Comparison of ENCODE assay signal across 7 cellular contexts in the genomic region with DNA sequence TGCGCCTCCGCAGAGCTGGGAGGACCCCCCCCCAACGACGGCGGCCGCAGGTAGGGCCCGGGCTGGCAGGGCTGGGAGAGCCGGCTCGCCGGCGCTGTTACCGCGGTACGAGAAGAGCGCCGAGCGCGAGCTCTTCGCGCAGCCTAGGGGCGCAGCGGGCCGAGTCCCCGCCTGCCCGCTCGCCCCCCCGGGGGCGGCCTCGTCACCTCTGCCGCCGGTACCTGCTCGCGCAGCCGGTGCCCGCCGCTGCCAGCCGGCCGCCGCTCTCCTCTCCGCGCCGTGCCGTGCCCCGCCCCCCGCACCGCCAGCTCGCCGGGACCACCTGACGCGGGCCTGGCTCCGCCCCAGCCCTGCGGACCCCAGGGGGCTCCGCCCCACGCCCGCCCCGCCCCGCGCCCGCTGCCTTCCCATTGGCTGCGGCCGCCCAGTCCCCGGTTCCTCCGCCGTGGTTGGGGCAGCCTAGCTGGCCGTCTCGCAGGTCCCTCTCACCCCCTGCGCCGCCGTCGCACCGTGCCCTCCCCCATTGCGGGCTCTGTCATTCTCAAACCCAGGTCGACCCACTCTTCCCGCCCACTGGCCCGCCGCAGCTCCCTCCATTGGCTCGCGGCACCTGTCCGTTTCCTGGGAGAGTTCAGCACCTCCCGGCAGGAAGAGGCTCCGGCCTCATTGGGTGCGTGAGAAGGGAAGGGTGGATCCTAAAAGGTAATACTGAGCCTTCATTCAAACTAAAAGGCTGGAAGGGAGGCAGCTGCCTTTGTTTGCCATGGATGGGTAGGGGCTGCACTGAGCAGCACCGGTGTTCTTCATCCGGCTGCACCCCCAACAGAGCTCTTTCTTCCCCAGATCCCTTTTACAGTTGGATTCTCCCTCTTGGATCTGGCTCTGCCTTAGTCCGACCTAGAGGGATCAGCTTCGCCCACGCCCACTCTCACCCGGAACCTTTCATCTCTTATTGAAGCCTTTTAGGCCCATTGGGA. TPM values are rescaled to one million over a fixed set of nuclear protein-coding genes. Genes with fewer than 3 reads are reported as not detected.
DNase-seq lines count a peak whose midpoint lies in the region; ATAC-seq, FAIRE-seq and TF ChIP-seq lines count a peak whose summit lies in the region.

Gene MAP3K9 (minus strand): TSS at position 276 of the 977 bp plus-strand sequence. CDS start 342 bp downstream, outside the sequence.

- H3K9ac ChIP-seq in K562 (ENCODE audit: insufficient read depth in 1 of 2, low read depth in 2 of 2, low read length in 2 of 2) (peak within 1 kb of the TSS; percentile 41 to 79), iPS-15b (ENCODE audit: low read depth, low read length) (peak within 1 kb of the TSS; percentile 57), skeletal muscle satellite cell (ENCODE audit: low read depth, low read length) (no peak within 1 kb of the TSS)

- no peaks in the 10 kb centered on the region for H4K20me1 ChIP-seq in K562 (replicated peaks; ENCODE audit: control insufficient read depth, insufficient read depth, low read length)

- BruUV-seq in K562 (replicated peaks; lab: Mats Ljungman, UMichigan) = no TSS peak

- no peaks in the 10 kb centered on the region for H3K9me3 ChIP-seq in K562 (replicated peaks; ENCODE audit: control insufficient read depth, insufficient read depth, low read depth, low read length)
- no peaks in the 10 kb centered on the region for H3K9me3 ChIP-seq in iPS-15b (ENCODE audit: control insufficient read depth, insufficient read depth, low read length)
- no peaks in the 10 kb centered on the region for H3K9me3 ChIP-seq in skeletal muscle satellite cell (replicated peaks; ENCODE audit: low read length)

- no peaks in the 10 kb centered on the region for H3K9me1 ChIP-seq in K562 (ENCODE audit: control insufficient read depth, insufficient read depth, low read length)

- peaks cover 0 to 11% of the 10 kb centered on the region in 2 experiments; a peak in 2 of 5 replicates for H3K4me1 ChIP-seq in K562 (replicated peaks in 1 of 2; ENCODE audit: control insufficient read depth in 2 of 2, insufficient read depth in 2 of 2, low read length in 2 of 2)
- H3K4me1 ChIP-seq in iPS-15b (ENCODE audit: control insufficient read depth, insufficient read depth, low read length) = peaks cover 20% of the 10 kb centered on the region
- H3K4me1 ChIP-seq in skeletal muscle satellite cell (ENCODE audit: control insufficient read depth, insufficient read depth, low read length) = no peaks in the 10 kb centered on the region

- intact Hi-C loops in K562 (cut with micrococcal nuclease) = no loop called here

- H3K79me2 ChIP-seq in K562 (ENCODE audit: control insufficient read depth, insufficient read depth, low read length) = no peaks in the 10 kb centered on the region

- CTCF ChIA-PET in K562 (lab: Yijun Ruan, JAX; ENCODE audit: low intra/inter-chr PET ratio) = no interaction called here

- H3K27ac ChIP-seq in K562 (ENCODE audit: extremely low read depth, low read depth, low read length) = no peak within 1 kb of the TSS

- peak within 1 kb of the TSS; percentile 45 for H3K4me3 ChIP-seq in K562
- peak within 1 kb of the TSS; percentile 80 for H3K4me3 ChIP-seq in iPS-15b (ENCODE audit: low read depth, low read length)
- peak within 1 kb of the TSS; percentile 73 for H3K4me3 ChIP-seq in skeletal muscle satellite cell (ENCODE audit: low read length)

- 4% methylated on average over 30 of the region's 88 CpGs for WGBS in K562 (ENCODE audit: insufficient coverage, low coverage, missing lambda C conversion rate)

- H3K4me2 ChIP-seq in K562 (ENCODE audit: insufficient read depth, low read length) (peak within 1 kb of the TSS; percentile 74), skeletal muscle satellite cell (ENCODE audit: low read length) (peak within 1 kb of the TSS; percentile 84)

- POLR2A ChIA-PET in K562 (lab: Yijun Ruan, JAX) = interaction anchor here (0.5 to 0.8 kb wide), 4 partner anchors 15 to 756 kb away, joined by 3 to 5 read pairs (median 3); no protein-coding TSS in a partner anchor

- no peak for TF ChIP-seq CTCF in K562 (IDR thresholded peaks at IDR 0.05 in 2 of 3, conservative IDR thresholded peaks at IDR 0.05 in 1 of 3; ENCODE audit: insufficient read depth in 2 of 3, low read depth in 1 of 3, low read length in 3 of 3)

- in situ Hi-C loops in K562 (cut with MboI) = loop anchor here (10.0 kb wide), 1 partner anchor 165 kb away; no protein-coding TSS in a partner anchor

- H3K27me3 ChIP-seq in K562 (ENCODE audit: control insufficient read depth in 2 of 2, insufficient read depth in 2 of 2, low read length in 2 of 2) (no peaks in the 10 kb centered on the region), iPS-15b (ENCODE audit: control insufficient read depth, insufficient read depth, low read length) (no peaks in the 10 kb centered on the region), skeletal muscle satellite cell (ENCODE audit: control insufficient read depth, insufficient read depth, low read length) (peaks cover 36% of the 10 kb centered on the region)

- DNase-seq in NCI-H1930 (lab: John Stamatoyannopoulos, UW) = peak; percentile 95 to 96
- peak; percentile 88 for DNase-seq in T-helper 9 cell
- DNase-seq in K562 (ENCODE audit: extremely low read depth in 1 of 4, low spot score in 3 of 4) = peak; percentile 82 to 93 (median 90)

- H3K36me3 ChIP-seq in K562 (ENCODE audit: control insufficient read depth, insufficient read depth, low read length) (no peaks in the 10 kb centered on the region), iPS-15b (ENCODE audit: control insufficient read depth, insufficient read depth, low read length) (peaks cover 2% of the 10 kb centered on the region), skeletal muscle satellite cell (ENCODE audit: insufficient read depth, low read length) (no peaks in the 10 kb centered on the region)

- TF ChIP-seq EP300 in K562 (IDR thresholded peaks at IDR 0.05; ENCODE audit: low read length) = no peak

- ATAC-seq in GM18511 (IDR thresholded peaks at IDR 0.05; ENCODE audit: unreplicated experiment) (peak; percentile 88), HG02973 (IDR thresholded peaks at IDR 0.05; ENCODE audit: unreplicated experiment) (peak; percentile 81), K562 (peak; percentile 97)

- no peak for TF ChIP-seq POLR2A in K562 (conservative IDR thresholded peaks at IDR 0.05)

- H2AFZ ChIP-seq in K562 (ENCODE audit: low read depth, low read length) = peak within 1 kb of the TSS; percentile 86

- peak; percentile 55 for FAIRE-seq in K562 (lab: Jason Lieb, UNC)

- TF ChIP-seq RAD21 in K562 (CRISPR knock-in tag; conservative IDR thresholded peaks at IDR 0.05 in 1 of 2, IDR thresholded peaks at IDR 0.05 in 1 of 2) = no peak

TF ChIP-seq in K562, 482 proteins besides CTCF, POLR2A, EP300 and RAD21 (continues in another document):
- TF ChIP-seq NFYB (IDR thresholded peaks at IDR 0.05; ENCODE audit: extremely low read depth, insufficient read length) (peak; percentile 28), POLR2G (IDR thresholded peaks at IDR 0.05; ENCODE audit: low read depth, low read length) (peak; percentile 46), GATAD2B (IDR thresholded peaks at IDR 0.05; ENCODE audit: borderline replicate concordance) (0 out of 2 replicates have a peak, but pooled peaks have one; percentile 32), CHD2 (IDR thresholded peaks at IDR 0.05; ENCODE audit: low read depth, low read length) (peak; percentile 64; the same call in 1 of the 2 replicates), GMEB1 (CRISPR knock-in tag; IDR thresholded peaks at IDR 0.05) (peak; percentile 34; the same call in 1 of the 2 replicates), NRF1 (conservative IDR thresholded peaks at IDR 0.05 in 1 of 2, IDR thresholded peaks at IDR 0.05 in 1 of 2) (peak; percentile 71 to 76), ETV6 (IDR thresholded peaks at IDR 0.05; ENCODE audit: borderline replicate concordance in 1 of 2, low read depth in 2 of 2, low read length in 1 of 2) (no peak), ETV6 (CRISPR knock-in tag; IDR thresholded peaks at IDR 0.05; ENCODE audit: borderline replicate concordance) (no peak), MAZ (CRISPR knock-in tag; conservative IDR thresholded peaks at IDR 0.05 in 1 of 2, IDR thresholded peaks at IDR 0.05 in 1 of 2) (peak in 1 of 2 experiments; percentile 14; a peak in 1 of 4 replicates), BRD4 (IDR thresholded peaks at IDR 0.05) (no peak), SIN3B (IDR thresholded peaks at IDR 0.05; ENCODE audit: low read depth) (0 out of 2 replicates have a peak, but pooled peaks have one; percentile 24)

RNA-seq across cellular contexts. Expression of gene MAP3K9, which starts in this region (rescaled TPM):
- total RNA-seq in K562 (2011; cell fraction: chromatin; rRNA removed; ENCODE audit: low replicate concordance) = 0.72 and 0.86 TPM in 2 replicates
- 0.50 and 0.53 TPM in 2 replicates for total RNA-seq in K562 (2011; cell fraction: nucleolus; rRNA removed)
- 0.66 and 2.0 TPM in 2 replicates for total RNA-seq in K562 (2011; cell fraction: nucleoplasm; rRNA removed)
- total RNA-seq in K562 (2014; rRNA removed) (0.36 and 0.65 TPM in 2 replicates), K562 (2014; rRNA removed; fragmentation: Illumina TruSeq; extraction: Trizol) (0.32 and 0.47 TPM in 2 replicates), K562 (2015; rRNA removed; fragmentation: Illumina TruSeq; extraction: Trizol) (0.43 and 0.45 TPM in 2 replicates), K562 (2021) (0.58 and 0.60 TPM in 2 replicates)
- polyA plus RNA-seq in K562 (2011; rRNA removed) (0.18 and 0.39 TPM in 2 replicates), K562 (2014; fragmentation: Illumina TruSeq; extraction: Trizol) (0.43 and 0.48 TPM in 2 replicates), K562 (2014; fragmentation: Nextera tagmentation; extraction: Ambion mirVana) (under 1 TPM; 0.03 to 0.06 TPM), K562 (2014; rRNA removed) (0.17 and 0.40 TPM in 2 replicates)
- polyA plus RNA-seq in K562 (2011; cell fraction: cytosol; rRNA removed) = 0.27 and 0.28 TPM in 2 replicates
- 0.61 and 0.79 TPM in 2 replicates for polyA plus RNA-seq in K562 (2011; cell fraction: nucleus; rRNA removed)
- 0.44 and 0.52 TPM in 2 replicates for polyA plus RNA-seq in K562 (2012)
- 0.21 and 0.51 TPM in 2 replicates for polyA minus RNA-seq in K562 (2011; rRNA and poly(A)+ RNA removed)
- polyA minus RNA-seq in K562 (2011; cell fraction: cytosol; rRNA and poly(A)+ RNA removed) = 0.10 and 0.36 TPM in 2 replicates
- 0.40 and 1.00 TPM in 2 replicates for polyA minus RNA-seq in K562 (2011; cell fraction: nucleus; rRNA and poly(A)+ RNA removed)
- under 0.01 and 0.22 TPM in 2 replicates for total RNA-seq in skeletal muscle satellite cell (2012; rRNA removed)
